ENCODE assay signal across 1 cellular context in the genomic region with DNA sequence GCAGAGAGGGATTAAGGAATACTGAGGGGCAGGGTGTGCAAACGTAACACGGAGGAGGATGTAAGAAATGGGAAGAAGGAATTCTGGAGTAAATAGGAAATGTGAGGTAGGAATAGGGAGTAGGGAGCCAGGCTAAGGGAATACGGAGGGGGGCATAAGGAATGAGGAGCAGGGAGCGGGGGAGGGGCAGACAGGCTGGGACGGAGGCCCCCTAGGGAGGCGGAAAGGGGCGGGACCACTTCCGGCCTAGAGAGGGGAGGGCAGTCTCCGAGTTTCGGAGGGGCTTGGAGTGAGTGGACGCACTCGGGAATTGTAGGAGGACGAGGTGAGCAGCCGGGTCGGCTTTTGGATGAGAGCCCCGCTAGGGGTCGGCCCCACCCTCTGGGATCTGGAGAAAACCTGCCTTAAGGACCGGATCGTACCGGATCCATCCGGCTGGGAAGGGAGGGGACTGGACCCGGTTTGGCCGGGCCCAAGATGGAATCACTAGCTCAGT.
TF ChIP-seq lines count a peak whose summit lies in the region.

No MANE protein-coding gene starts in this region.

TF ChIP-seq in SK-N-SH, 30 proteins besides CTCF, POLR2A, EP300 and RAD21 (continued from another document):
- TF ChIP-seq, protein P1, sequence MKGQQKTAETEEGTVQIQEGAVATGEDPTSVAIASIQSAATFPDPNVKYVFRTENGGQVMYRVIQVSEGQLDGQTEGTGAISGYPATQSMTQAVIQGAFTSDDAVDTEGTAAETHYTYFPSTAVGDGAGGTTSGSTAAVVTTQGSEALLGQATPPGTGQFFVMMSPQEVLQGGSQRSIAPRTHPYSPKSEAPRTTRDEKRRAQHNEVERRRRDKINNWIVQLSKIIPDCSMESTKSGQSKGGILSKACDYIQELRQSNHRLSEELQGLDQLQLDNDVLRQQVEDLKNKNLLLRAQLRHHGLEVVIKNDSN (IDR thresholded peaks at IDR 0.05; ENCODE audit: borderline replicate concordance, low read depth) = no peak
- TF ChIP-seq RCOR1 (IDR thresholded peaks at IDR 0.05; ENCODE audit: low read length) = no peak
- TF ChIP-seq RXRA (IDR thresholded peaks at IDR 0.05; ENCODE audit: borderline replicate concordance, low read depth) = no peak
- peak; percentile 2; the same call in 1 of the 2 replicates for TF ChIP-seq MXI1 (IDR thresholded peaks at IDR 0.05; ENCODE audit: low read depth, low read length)
